Comparison of ENCODE assay signal across 17 cellular contexts in genomic region chr2:58376592-58376991, GRCh38.
A peak's percentile ranks its signal among the peaks of the same experiment; 100 is the strongest.
DNase-seq lines count a peak whose midpoint lies in the region; ATAC-seq, FAIRE-seq and TF ChIP-seq lines count a peak whose summit lies in the region.
"Had no signal": no experiment of that assay in that cellular context is flagged by ENCODE, and none has a peak within 500 bp of the region (broad histone marks: within the 10 kb centered on the region; RNA-seq: fewer than 3 reads in every experiment).

No MANE protein-coding gene starts in this region.

- TF ChIP-seq POLR2A in breast epithelium (IDR thresholded peaks at IDR 0.05), result no peak

- H3K27me3 Mint-ChIP-seq in MCF 10A (ENCODE audit: insufficient read depth, unreplicated experiment) (no peaks in the 10 kb centered on the region), Calu3 (ENCODE audit: unreplicated experiment) (no peaks in the 10 kb centered on the region)
- H3K27me3 Mint-ChIP-seq: CD8-positive, alpha-beta memory T cell had no signal

- no peak overlapping the region for H3K4me3 Mint-ChIP-seq in MCF 10A (ENCODE audit: unreplicated experiment)
- H3K4me3 Mint-ChIP-seq in Calu3 (ENCODE audit: low read depth, unreplicated experiment), result no peak overlapping the region
- H3K4me3 Mint-ChIP-seq: activated CD4-positive, alpha-beta T cell treated with anti-CD3 and anti-CD28 coated beads, Interleukin-2, amount 10 ng/mL, durations not matched to agents 24 days and 14 days; CD8-positive, alpha-beta memory T cell; T-helper 2 cell treated with Interferon-gamma antibody and Interleukin-4, amounts not matched to agents 5 μg/mL and 100 μg/mL, for 36 hours had no signal

- FAIRE-seq in RCC 7860 (lab: Jason Lieb, UNC), result no peak

- no peaks in the 10 kb centered on the region for H3K9me3 ChIP-seq in breast epithelium
- H3K9me3 ChIP-seq: mucosa of descending colon had no signal

- no peaks in the 10 kb centered on the region for H3K9me3 Mint-ChIP-seq in MCF 10A (ENCODE audit: unreplicated experiment)
- no peaks in the 10 kb centered on the region for H3K9me3 Mint-ChIP-seq in Calu3 (ENCODE audit: low read depth, unreplicated experiment)
- H3K9me3 Mint-ChIP-seq: CD8-positive, alpha-beta memory T cell; T-helper 2 cell treated with Interferon-gamma antibody and Interleukin-4, amounts not matched to agents 5 μg/mL and 100 μg/mL, for 36 hours had no signal

- H3K36me3 Mint-ChIP-seq in MCF 10A (ENCODE audit: insufficient read depth, unreplicated experiment) (no peaks in the 10 kb centered on the region), Calu3 (ENCODE audit: insufficient read depth, unreplicated experiment) (no peaks in the 10 kb centered on the region)
- H3K36me3 Mint-ChIP-seq: CD8-positive, alpha-beta memory T cell had no signal

- H3K4me1 Mint-ChIP-seq in MCF 10A (ENCODE audit: insufficient read depth, unreplicated experiment) (peaks cover 12% of the 10 kb centered on the region), Calu3 (ENCODE audit: low read depth, unreplicated experiment) (peaks cover 10% of the 10 kb centered on the region)
- H3K4me1 Mint-ChIP-seq: activated CD4-positive, alpha-beta T cell treated with anti-CD3 and anti-CD28 coated beads, Interleukin-2, amount 10 ng/mL, durations not matched to agents 24 days and 14 days; CD8-positive, alpha-beta memory T cell had no signal

- peak; percentile 42 for ATAC-seq in HG02759 (IDR thresholded peaks at IDR 0.05; ENCODE audit: unreplicated experiment)
- ATAC-seq: mucosa of descending colon had no signal

- no peak for TF ChIP-seq CTCF in MCF 10A (IDR thresholded peaks at IDR 0.05; ENCODE audit: unreplicated experiment)
- no peak for TF ChIP-seq CTCF in breast epithelium (IDR thresholded peaks at IDR 0.05)
- TF ChIP-seq CTCF in Calu3 (IDR thresholded peaks at IDR 0.05; ENCODE audit: unreplicated experiment), result no peak

- H3K27ac ChIP-seq in breast epithelium, result no peak overlapping the region
- H3K27ac ChIP-seq: skin epidermis had no signal

- peak; percentile 6 for DNase-seq in MCF 10A (ENCODE audit: unreplicated experiment)
- no peak for DNase-seq in breast epithelium (ENCODE audit: low spot score in 2 of 2)
- DNase-seq in RCC 7860 (ENCODE audit: low spot score), result peak; percentile 5
- DNase-seq in stromal cell of bone marrow (ENCODE audit: low read depth), result peak; percentile 3
- no peak for DNase-seq in Calu3
- no peak for DNase-seq in anterior cingulate cortex (lab: John Stamatoyannopoulos, UW)
- DNase-seq in NCI-H2196 treated with DMSO at 0.1 percent for 48 hours (lab: John Stamatoyannopoulos, UW; ENCODE audit: unreplicated experiment), result no peak
- DNase-seq: activated CD4-positive, alpha-beta T cell treated with anti-CD3 and anti-CD28 coated beads, Interleukin-2, amount 10 ng/mL, durations not matched to agents 24 days and 14 days; CD8-positive, alpha-beta memory T cell; glutamatergic neuron; mucosa of descending colon; NCI-H2029; NCI-H82; SIG-M5 had no signal

- H3K36me3 ChIP-seq in breast epithelium, result no peaks in the 10 kb centered on the region

- intact Hi-C loops in MCF 10A (cut with micrococcal nuclease), result no loop called here
- intact Hi-C loops in breast epithelium (cut with DNase I; ENCODE audit: low total_unique reads), result no loop called here
- intact Hi-C loops in Calu3 (cut with micrococcal nuclease; ENCODE audit: unreplicated experiment), result no loop called here

- POLR2A ChIA-PET in MCF 10A (lab: Yijun Ruan, JAX), result no interaction called here

- H3K27me3 ChIP-seq in breast epithelium, result no peaks in the 10 kb centered on the region

- H3K4me3 ChIP-seq in breast epithelium, result no peak overlapping the region
- H3K4me3 ChIP-seq: mucosa of descending colon, skin epidermis had no signal

- CTCF ChIA-PET in MCF 10A (lab: Yijun Ruan, JAX) (no interaction called here), Calu3 (lab: Charles Lee) (no interaction called here)

- no peak overlapping the region for H3K27ac Mint-ChIP-seq in MCF 10A (ENCODE audit: low read depth, unreplicated experiment)
- H3K27ac Mint-ChIP-seq in Calu3 (ENCODE audit: unreplicated experiment), result no peak overlapping the region
- H3K27ac Mint-ChIP-seq: activated CD4-positive, alpha-beta T cell treated with anti-CD3 and anti-CD28 coated beads, Interleukin-2, amount 10 ng/mL, durations not matched to agents 24 days and 14 days; CD8-positive, alpha-beta memory T cell; T-helper 2 cell treated with Interferon-gamma antibody and Interleukin-4, amounts not matched to agents 5 μg/mL and 100 μg/mL, for 36 hours had no signal

- BruUV-seq in MCF 10A (replicated peaks; lab: Mats Ljungman, UMichigan) (no TSS peak), Calu3 (replicated peaks; lab: Mats Ljungman, UMichigan) (no TSS peak)

- no peaks in the 10 kb centered on the region for H3K4me1 ChIP-seq in breast epithelium

Comparison
In these comparisons a context has a peak if more than half of its experiments do, and no peak if none do; other contexts are left out.
1. DNase-seq: peak in MCF 10A (single experiment), RCC 7860 (single experiment) and stromal cell of bone marrow (single experiment); none in breast epithelium (0 of 2), Calu3 (single experiment), anterior cingulate cortex (0 of 58) and NCI-H2196 treated with DMSO at 0.1 percent for 48 hours (single experiment).